8 cellular contexts compared by ENCODE assay signal in genomic region chr7:5045558-5046396, GRCh38. TPM values are rescaled to one million over a fixed set of nuclear protein-coding genes. Genes with fewer than 3 reads are reported as not detected.
DNase-seq lines count a peak whose midpoint lies in the region; ATAC-seq and TF ChIP-seq lines count a peak whose summit lies in the region.

RBAK (plus strand) TSS chr7:5045860; CDS start chr7:5048077, 2,217 bp downstream.

- peaks cover 18% of the 10 kb centered on the region for H3K36me3 Mint-ChIP-seq in memory B cell

- H3K4me1 Mint-ChIP-seq in memory B cell: peaks cover 12% of the 10 kb centered on the region

- H3K4me3 Mint-ChIP-seq in memory B cell: peak within 1 kb of the TSS; percentile 98

- H3K9me3 ChIP-seq in effector memory CD4-positive, alpha-beta T cell (ENCODE audit: control insufficient read depth, low read length): no peaks in the 10 kb centered on the region

- POLR2A ChIA-PET in activated CD8-positive, alpha-beta memory T cell treated with anti-CD3 and anti-CD28 coated beads for 36 hours (lab: Charles Lee): interaction anchor here (1.1 kb wide), 1 partner anchor 22 kb away, joined by 3 read pairs; no protein-coding TSS in a partner anchor

- ATAC-seq in memory B cell (ENCODE audit: low read depth): peak; percentile 100

- no peaks in the 10 kb centered on the region for H3K27me3 ChIP-seq in effector memory CD4-positive, alpha-beta T cell (replicated peaks; ENCODE audit: control insufficient read depth, insufficient read depth, low read length, poor library complexity, severe bottlenecking)

- H3K36me3 ChIP-seq in effector memory CD4-positive, alpha-beta T cell (ENCODE audit: control insufficient read depth, insufficient read depth, low read length): peaks cover 12% of the 10 kb centered on the region

- H3K27ac Mint-ChIP-seq in memory B cell: peak within 1 kb of the TSS; percentile 95

- DNase-seq in COLO829 (ENCODE audit: low spot score): peak; percentile 90
- peak; percentile 94 for DNase-seq in GM20000 (ENCODE audit: low spot score)
- DNase-seq in HS-5 (ENCODE audit: low read depth): peak; percentile 89
- DNase-seq in NOMO-1 (lab: John Stamatoyannopoulos, UW; ENCODE audit: unreplicated experiment in 2 of 2): peak; percentile 82 to 83
- peak; percentile 73 to 84 (median 77) for DNase-seq in effector memory CD4-positive, alpha-beta T cell
- DNase-seq in memory B cell (ENCODE audit: low spot score in 2 of 2): peak; percentile 75 to 80
- DNase-seq in stimulated activated CD8-positive, alpha-beta memory T cell treated with anti-CD3 and anti-CD28 coated beads, Interleukin-12 subunit alpha, Interleukin-12 subunit beta, amount 100 ng/mL, for 1 hour (ENCODE audit: low read depth): peak; percentile 82

- no peak for TF ChIP-seq CTCF in GM20000 (IDR thresholded peaks at IDR 0.05; ENCODE audit: extremely low read depth, missing control alignments)

- H3K27ac ChIP-seq in effector memory CD4-positive, alpha-beta T cell (ENCODE audit: insufficient read depth, low read length, poor library complexity, severe bottlenecking): peak within 1 kb of the TSS; percentile 78

- H3K4me1 ChIP-seq in effector memory CD4-positive, alpha-beta T cell (ENCODE audit: control insufficient read depth, insufficient read depth, low read length, poor library complexity, severe bottlenecking): no peaks in the 10 kb centered on the region

- peaks cover 1% of the 10 kb centered on the region for H3K9me3 Mint-ChIP-seq in memory B cell

- CTCF ChIA-PET in activated CD8-positive, alpha-beta memory T cell treated with anti-CD3 and anti-CD28 coated beads for 36 hours (lab: Charles Lee): interaction anchor here (1.1 to 1.8 kb wide), 2 partner anchors 72 to 73 kb away, joined by 5 to 8 read pairs; no protein-coding TSS in a partner anchor

- H3K4me3 ChIP-seq in effector memory CD4-positive, alpha-beta T cell (ENCODE audit: insufficient read depth, low read depth, low read length, poor library complexity, severe bottlenecking): peak within 1 kb of the TSS; percentile 71

- no peaks in the 10 kb centered on the region for H3K27me3 Mint-ChIP-seq in memory B cell

RNA-seq across cellular contexts. Expression of gene RBAK, which starts in this region (rescaled TPM):
- 10 to 100 TPM; 10.2 to 10.3 TPM for total RNA-seq in activated CD8-positive, alpha-beta memory T cell treated with anti-CD3 and anti-CD28 coated beads for 36 hours

Comparison
In these comparisons a context has a peak if more than half of its experiments do, and no peak if none do; other contexts are left out.
1. Peak in every context shown above with its lines: DNase-seq, ATAC-seq, H3K4me3 ChIP-seq and H3K27ac ChIP-seq.